Comparison of ENCODE assay signal across 18 cellular contexts in the genomic region with DNA sequence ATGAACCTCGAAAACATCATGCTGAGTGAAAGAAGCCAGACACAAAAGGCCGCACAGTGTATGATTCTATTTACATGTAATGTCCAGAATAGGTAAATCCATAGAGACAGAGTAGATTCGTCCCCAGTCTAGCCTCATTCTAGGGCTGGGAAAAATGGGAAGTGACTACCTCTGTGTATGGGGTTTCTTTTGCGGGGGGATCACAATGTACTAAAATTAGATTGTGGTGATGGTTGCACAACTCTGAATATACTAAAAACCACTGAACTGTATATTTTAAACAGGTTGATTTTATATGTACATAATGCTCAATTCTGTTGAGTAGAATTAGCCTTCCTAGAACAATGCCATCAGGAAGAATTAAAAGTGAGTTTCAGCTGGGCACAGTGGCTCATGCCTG.
"Had no signal": no experiment of that assay in that cellular context is flagged by ENCODE, and none has a peak within 500 bp of the region (broad histone marks: within the 10 kb centered on the region; RNA-seq: fewer than 3 reads in every experiment).

No MANE protein-coding gene starts in this region.

- H3K27me3 ChIP-seq: brain microvascular endothelial cell, gastroesophageal sphincter, hepatocyte had no signal

- H2AFZ ChIP-seq: hepatocyte had no signal

- FAIRE-seq: kidney had no signal

- H3K79me2 ChIP-seq: hepatocyte had no signal

- DNase-seq: activated CD4-positive, alpha-beta memory T cell treated with anti-CD3 and anti-CD28 coated beads, Interleukin-2, amount 10 ng/mL, durations not matched to agents 7 days and 5 days; activated gamma-delta T cell treated with Interleukin-2 at 50 U/mL for 16 hours; activated naive CD8-positive, alpha-beta T cell treated with anti-CD3 and anti-CD28 coated beads for 36 hours; activated T-cell treated with anti-CD3 and anti-CD28 coated beads, Interleukin-2, amount 50 U/mL, for 72 hours; brain microvascular endothelial cell; cerebellar nuclear complex; effector memory CD8-positive, alpha-beta T cell; kidney; left ventricle myocardium superior; mesendoderm; nephron progenitor cell; stimulated activated CD4-positive, alpha-beta T cell treated with anti-CD3 and anti-CD28 coated beads, Interleukin-2, amount 100 ng/mL, for 24 hours; stimulated activated naive CD4-positive, alpha-beta T cell treated with Interleukin-2 at 50 U/mL for 16 hours; trophoblast cell had no signal

- ATAC-seq: activated T-cell treated with anti-CD3 and anti-CD28 coated beads, Interleukin-2, amount 50 U/mL, for 72 hours; effector memory CD8-positive, alpha-beta T cell; gastroesophageal sphincter; left ventricle myocardium superior; sciatic nerve had no signal

- H3K4me2 ChIP-seq: hepatocyte had no signal

- H3K36me3 ChIP-seq: brain microvascular endothelial cell, gastroesophageal sphincter had no signal

- H3K9me3 ChIP-seq: gastroesophageal sphincter had no signal

- H3K4me3 ChIP-seq: gastroesophageal sphincter, hepatocyte had no signal

- H3K27ac ChIP-seq: brain microvascular endothelial cell, epithelial cell of prostate, gastroesophageal sphincter, hepatocyte had no signal
